ENCODE assay signal across 8 cellular contexts in genomic region chr11:67391304-67392181, GRCh38. TPM values are rescaled to one million over a fixed set of nuclear protein-coding genes. Genes with fewer than 3 reads are reported as not detected.
DNase-seq lines count a peak whose midpoint lies in the region; ATAC-seq and TF ChIP-seq lines count a peak whose summit lies in the region.

Gene RAD9A (plus strand): TSS chr11:67391986. CDS start chr11:67392045, 59 bp downstream.

- peak in 1 of 2 donors; percentile 29 for TF ChIP-seq RAD21 in liver (IDR thresholded peaks at IDR 0.05)

- H3K27me3 ChIP-seq in liver (ENCODE audit: control insufficient read depth in 4 of 4, insufficient read depth in 4 of 4, low read length in 3 of 4): no peaks in the 10 kb centered on the region

- H3K36me3 ChIP-seq in liver (ENCODE audit: control insufficient read depth in 4 of 4, insufficient read depth in 3 of 4, low read depth in 1 of 4, low read length in 3 of 4): peaks cover 0 to 11% (median 6%) of the 10 kb centered on the region in 4 donors

- TF ChIP-seq CTCF in AG09319 (IDR thresholded peaks at IDR 0.05; ENCODE audit: low read depth, low read length) (no peak), liver (IDR thresholded peaks at IDR 0.05; ENCODE audit: low read depth, low read length, missing input control) (no peak)

- H3K27ac ChIP-seq in liver (ENCODE audit: low read depth in 1 of 2, low read length in 2 of 2): peak within 1 kb of the TSS; percentile 57 to 63

- H3K9ac ChIP-seq in liver (ENCODE audit: low read depth in 1 of 2, low read length in 2 of 2): peak within 1 kb of the TSS; percentile 53 to 59

- H3K9me3 ChIP-seq in liver (ENCODE audit: control insufficient read depth in 4 of 4, low read length in 3 of 4): no peaks in the 10 kb centered on the region

- DNase-seq in AG09319 (ENCODE audit: extremely low read depth, low read depth) (peak; percentile 78), GM19238 (ENCODE audit: insufficient read length, low spot score) (peak; percentile 99), NCI-H748 treated with DMSO at 0.1 percent for 48 hours (lab: John Stamatoyannopoulos, UW) (peak; percentile 83), dedifferentiated amniotic fluid mesenchymal stem cell (ENCODE audit: extremely low spot score) (peak; percentile 79)
- peak; percentile 80 to 89 for DNase-seq in activated CD4-positive, alpha-beta T cell treated with anti-CD3 and anti-CD28 coated beads, Interleukin-2, amount 50 U/mL, for 24 hours (ENCODE audit: low read depth in 1 of 2, low spot score in 1 of 2)
- DNase-seq in stimulated activated CD4-positive, alpha-beta T cell treated with anti-CD3 and anti-CD28 coated beads, Interleukin-2, amount 100 ng/mL, for 48 hours: peak; percentile 90 to 92

- under 1% methylated on average over 75 of the region's 75 CpGs for WGBS in liver

- peak within 1 kb of the TSS; percentile 81 to 94 (median 85) for H3K4me3 ChIP-seq in liver (ENCODE audit: low read depth in 1 of 3, low read length in 3 of 3)

- peaks cover 0 to 22% (median 16%) of the 10 kb centered on the region in 4 donors for H3K4me1 ChIP-seq in liver (ENCODE audit: control insufficient read depth in 4 of 4, insufficient read depth in 4 of 4, low read length in 3 of 4)

- peak; percentile 49 for ATAC-seq in HG03460 (IDR thresholded peaks at IDR 0.05; ENCODE audit: unreplicated experiment)

TF ChIP-seq in liver, 16 proteins besides CTCF, POLR2A, EP300 and RAD21:
- TF ChIP-seq SP1 (IDR thresholded peaks at IDR 0.05): peak; percentile 64
- TF ChIP-seq YY1 (IDR thresholded peaks at IDR 0.05): peak; percentile 32
- no peak for TF ChIP-seq TAF1 (conservative IDR thresholded peaks at IDR 0.05)
- TF ChIP-seq HNF4A (conservative IDR thresholded peaks at IDR 0.05): peak in 1 of 2 donors; percentile 36
- no peak for TF ChIP-seq FOXA1 (IDR thresholded peaks at IDR 0.05)
- TF ChIP-seq EGR1 (IDR thresholded peaks at IDR 0.05; ENCODE audit: low read depth in 2 of 2): no peak
- TF ChIP-seq ZBTB33 (IDR thresholded peaks at IDR 0.05): no peak
TF ChIP-seq in liver: peak in this region for 3.

RNA-seq across cellular contexts. Expression of gene RAD9A, which starts in this region (rescaled TPM):
- 1 to 10 TPM; 5.9 to 8.6 TPM for total RNA-seq in liver
- 1 to 10 TPM; 4.5 to 5.4 TPM for polyA plus RNA-seq in liver

Comparison
In these comparisons a context has a peak if more than half of its experiments do, and no peak if none do; other contexts are left out.
1. Peak in every context shown above with its lines: DNase-seq, ATAC-seq, H3K4me3 ChIP-seq and H3K27ac ChIP-seq.